Comparison of ENCODE assay signal across 11 cellular contexts in genomic region chr5:72783354-72783753, GRCh38.
"Had no signal": no experiment of that assay in that cellular context is flagged by ENCODE, and none has a peak within 500 bp of the region (broad histone marks: within the 10 kb centered on the region; RNA-seq: fewer than 3 reads in every experiment).

No MANE protein-coding gene starts in this region.

- H3K9me3 ChIP-seq: HAP-1 had no signal

- H3K36me3 ChIP-seq: HAP-1 had no signal

- ATAC-seq: GM23338, HCT116 had no signal

- DNase-seq: GM23248, GOT3, H7, H9, HCEC 1CT, HFFc6 had no signal

- FAIRE-seq: H1, H54 had no signal

- H3K4me3 ChIP-seq: GM23248, GM23338, HAP-1 had no signal

- H3K4me1 ChIP-seq: HAP-1 had no signal

- H3K27ac ChIP-seq: GM23248 had no signal
